ENCODE assay signal across 9 cellular contexts in the genomic region with DNA sequence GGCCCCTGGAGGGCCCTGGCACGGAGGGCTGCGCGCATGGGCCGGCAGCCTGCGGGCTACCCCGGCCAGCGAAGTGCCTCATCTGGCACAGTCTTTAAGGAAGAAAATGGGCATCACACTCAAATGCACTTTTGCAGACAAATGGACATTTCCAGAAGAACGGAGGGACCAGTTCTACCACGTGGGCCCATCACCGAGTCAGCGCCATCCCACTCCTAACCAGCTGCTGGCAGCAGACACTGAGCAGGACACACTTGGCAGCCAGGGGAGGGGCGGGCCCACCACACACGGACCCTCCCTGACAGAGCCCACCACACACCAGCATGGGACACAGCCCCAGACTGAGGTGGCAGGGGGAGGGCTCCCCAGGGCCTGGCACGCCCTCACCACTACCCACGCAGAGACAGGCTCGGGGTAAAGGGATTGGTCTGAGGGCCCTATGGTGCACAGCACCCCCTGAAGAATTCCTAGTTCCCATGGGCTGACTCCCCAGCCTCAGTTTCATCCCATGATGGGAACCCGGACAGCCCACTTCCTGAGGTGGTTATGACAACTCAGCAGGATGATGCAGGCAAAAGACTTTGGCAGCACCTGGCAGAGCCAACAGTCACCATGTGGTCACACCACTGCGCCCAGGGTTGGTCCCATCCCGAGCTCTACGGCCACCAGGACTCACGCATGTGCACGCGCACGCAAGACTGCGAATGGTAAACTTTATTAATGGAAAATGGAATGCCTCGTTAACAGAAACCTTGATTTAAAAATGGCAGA. TPM values are rescaled to one million over a fixed set of nuclear protein-coding genes. Genes with fewer than 3 reads are reported as not detected.
DNase-seq lines count a peak whose midpoint lies in the region; ATAC-seq and TF ChIP-seq lines count a peak whose summit lies in the region.
"Had no signal": no experiment of that assay in that cellular context is flagged by ENCODE, and none has a peak within 500 bp of the region (broad histone marks: within the 10 kb centered on the region; RNA-seq: fewer than 3 reads in every experiment).

No MANE protein-coding gene starts in this region.

- no peaks in the 10 kb centered on the region for H3K9me1 ChIP-seq in IMR-90 (ENCODE audit: insufficient read depth, low read length)

- in situ Hi-C loops in IMR-90 (cut with MboI; ENCODE audit: low sequenced_read_pairs): no loop called here

- no peaks in the 10 kb centered on the region; the same call in none of the 2 replicates for H4K20me1 ChIP-seq in IMR-90 (ENCODE audit: insufficient read depth, low read length)

- H2BK120ac ChIP-seq in IMR-90 (ENCODE audit: low read depth, low read length): no peak overlapping the region

- H3K4me3 Mint-ChIP-seq in CD4-positive, alpha-beta memory T cell: peak overlapping the region in 1 of 8 donors; percentile 29
- no peak overlapping the region for H3K4me3 Mint-ChIP-seq in osteocyte (ENCODE audit: unreplicated experiment)

- H3K79me1 ChIP-seq in IMR-90 (ENCODE audit: low read depth in 1 of 2, low read length in 2 of 2): peaks cover 0 to 13% of the 10 kb centered on the region in 2 experiments; a peak in 2 of 4 replicates

- no peak overlapping the region for H3K56ac ChIP-seq in IMR-90 (ENCODE audit: extremely low read depth, insufficient read depth, low read length)

- no peak overlapping the region for H4K8ac ChIP-seq in IMR-90 (ENCODE audit: low read depth in 2 of 2, low read length in 2 of 2)

- H3K27ac Mint-ChIP-seq in CD4-positive, alpha-beta memory T cell: peak overlapping the region in 2 of 7 donors; percentile 63 to 67
- peak overlapping the region; percentile 76 for H3K27ac Mint-ChIP-seq in osteocyte (ENCODE audit: unreplicated experiment)

- POLR2A ChIA-PET in CD4-positive, alpha-beta memory T cell (lab: Charles Lee; ENCODE audit: partially characterized antibody): no interaction called here
- POLR2A ChIA-PET in IMR-90 (lab: Charles Lee; ENCODE audit: unreplicated experiment): no interaction called here

- no peak overlapping the region for H2BK15ac ChIP-seq in IMR-90 (ENCODE audit: low read depth, low read length)

- H2AK9ac ChIP-seq in IMR-90 (replicated peaks; ENCODE audit: low read depth, low read length, poor library complexity): no peak overlapping the region

- no peak overlapping the region for H4K5ac ChIP-seq in IMR-90 (ENCODE audit: low read depth, low read length)

- no peak overlapping the region for H2AK5ac ChIP-seq in IMR-90 (ENCODE audit: low read depth, low read length)

- no peak; the same call in 1 of the 2 replicates for ATAC-seq in IMR-90 (ENCODE audit: low read depth)
- ATAC-seq in HG03378 (IDR thresholded peaks at IDR 0.05; ENCODE audit: unreplicated experiment): no peak
- ATAC-seq in HG03469 (IDR thresholded peaks at IDR 0.05; ENCODE audit: unreplicated experiment): no peak

- no peak overlapping the region for H3K9ac ChIP-seq in IMR-90 (ENCODE audit: low read depth, low read length)

- H3K14ac ChIP-seq in IMR-90 (replicated peaks; ENCODE audit: low read depth, low read length): no peak overlapping the region

- H3K9me3 ChIP-seq in CD4-positive, alpha-beta memory T cell (ENCODE audit: control insufficient read depth in 1 of 2, low read length in 2 of 2): no peaks in the 10 kb centered on the region
- H3K9me3 ChIP-seq in IMR-90 (ENCODE audit: control insufficient read depth, insufficient read depth, low read length) (no peaks in the 10 kb centered on the region), esophagus (ENCODE audit: control insufficient read depth in 2 of 2, insufficient read depth in 1 of 2, low read depth in 1 of 2, low read length in 1 of 2) (no peaks in the 10 kb centered on the region)

- peak overlapping the region; percentile 30 for H3K27ac ChIP-seq in CD4-positive, alpha-beta memory T cell (ENCODE audit: low read depth, low read length)
- H3K27ac ChIP-seq in IMR-90 (ENCODE audit: insufficient read depth, low read length) (no peak overlapping the region), esophagus (ENCODE audit: low read depth in 2 of 2, low read length in 1 of 2) (peak overlapping the region; percentile 22 to 81)

- TF ChIP-seq RAD21 in IMR-90 (IDR thresholded peaks at IDR 0.05; ENCODE audit: low read length): no peak

- peaks cover 12% of the 10 kb centered on the region for H3K4me1 ChIP-seq in CD4-positive, alpha-beta memory T cell (ENCODE audit: insufficient read depth, low read length)
- H3K4me1 ChIP-seq in IMR-90 (ENCODE audit: control insufficient read depth, insufficient read depth, low read length) (no peaks in the 10 kb centered on the region), esophagus (ENCODE audit: control insufficient read depth in 2 of 2, insufficient read depth in 2 of 2, low read length in 1 of 2) (peaks cover 10 to 21% of the 10 kb centered on the region in 2 donors)

- H3K27me3 Mint-ChIP-seq in CD4-positive, alpha-beta memory T cell: no peaks in the 10 kb centered on the region
- no peaks in the 10 kb centered on the region for H3K27me3 Mint-ChIP-seq in osteocyte (ENCODE audit: unreplicated experiment)

- dilution Hi-C loops in IMR-90 (cut with HindIII; ENCODE audit: low sequenced_read_pairs, unreplicated experiment): no loop called here

- H3K4me1 Mint-ChIP-seq in CD4-positive, alpha-beta memory T cell: peaks cover 6 to 21% (median 10%) of the 10 kb centered on the region in 4 donors
- peaks cover 18% of the 10 kb centered on the region for H3K4me1 Mint-ChIP-seq in osteocyte (ENCODE audit: unreplicated experiment)

- CTCF ChIA-PET in CD4-positive, alpha-beta memory T cell (lab: Charles Lee; ENCODE audit: partially characterized antibody): no interaction called here
- CTCF ChIA-PET in IMR-90 (lab: Yijun Ruan, JAX): interaction anchor here (0.7 kb wide), 1 partner anchor 134 kb away, joined by 4 read pairs; no protein-coding TSS in a partner anchor

- BruUV-seq in IMR-90 (replicated peaks; lab: Mats Ljungman, UMichigan): no TSS peak

- no peak overlapping the region for H4K91ac ChIP-seq in IMR-90 (ENCODE audit: insufficient read depth, low read depth, low read length)

- no peak overlapping the region for H3K4me3 ChIP-seq in CD4-positive, alpha-beta memory T cell (ENCODE audit: low read length in 2 of 2)
- H3K4me3 ChIP-seq in IMR-90 (ENCODE audit: insufficient read depth, low read depth, low read length) (no peak overlapping the region), esophagus (ENCODE audit: low read depth in 1 of 2, low read length in 2 of 2) (no peak overlapping the region)

- intact Hi-C loops in CD4-positive, alpha-beta memory T cell (cut with micrococcal nuclease): no loop called here
- intact Hi-C loops in IMR-90 (cut with micrococcal nuclease): no loop called here

- no peak overlapping the region for H3K4ac ChIP-seq in IMR-90 (ENCODE audit: low read depth, low read length)

- peaks cover 39% of the 10 kb centered on the region for H3K36me3 ChIP-seq in CD4-positive, alpha-beta memory T cell (ENCODE audit: insufficient read depth, low read length)
- H3K36me3 ChIP-seq in IMR-90 (ENCODE audit: control insufficient read depth, insufficient read depth, low read length) (peaks cover 51% of the 10 kb centered on the region), esophagus (ENCODE audit: control insufficient read depth in 2 of 2, insufficient read depth in 2 of 2, low read length in 1 of 2) (peaks cover 4 to 48% of the 10 kb centered on the region in 2 donors)

- H3K27me3 ChIP-seq in CD4-positive, alpha-beta memory T cell (ENCODE audit: insufficient read depth, low read length): no peaks in the 10 kb centered on the region
- H3K27me3 ChIP-seq in IMR-90 (ENCODE audit: control insufficient read depth, insufficient read depth, low read length) (no peaks in the 10 kb centered on the region), esophagus (ENCODE audit: control insufficient read depth in 1 of 2, insufficient read depth in 2 of 2, low read length in 2 of 2) (no peaks in the 10 kb centered on the region)

- no peak overlapping the region for H2BK5ac ChIP-seq in IMR-90 (ENCODE audit: low read depth, low read length, poor library complexity, severe bottlenecking)

- H2BK20ac ChIP-seq in IMR-90 (ENCODE audit: low read depth, low read length): no peak overlapping the region

- no peak for DNase-seq in CD4-positive, alpha-beta memory T cell
- DNase-seq in IMR-90: no peak
- no peak for DNase-seq in osteocyte (ENCODE audit: extremely low spot score, unreplicated experiment)
- no peak for DNase-seq in NCI-H748 (lab: John Stamatoyannopoulos, UW; ENCODE audit: unreplicated experiment)
- DNase-seq in GM19238 (ENCODE audit: insufficient read length, low spot score): no peak
- DNase-seq: Calu3 had no signal

- H3K9me3 Mint-ChIP-seq in CD4-positive, alpha-beta memory T cell: no peaks in the 10 kb centered on the region
- H3K9me3 Mint-ChIP-seq in osteocyte (ENCODE audit: unreplicated experiment): no peaks in the 10 kb centered on the region

- TF ChIP-seq CTCF in IMR-90 (conservative IDR thresholded peaks at IDR 0.05; ENCODE audit: low read depth, low read length) (no peak), osteocyte (IDR thresholded peaks at IDR 0.05) (no peak)

- TF ChIP-seq POLR2A in IMR-90 (IDR thresholded peaks at IDR 0.05; ENCODE audit: low read depth, low read length): no peak

- no peak overlapping the region for H3K4me2 ChIP-seq in IMR-90 (ENCODE audit: low read depth, low read length)

- 77% methylated on average over 9 of the region's 26 CpGs; no CpG with 5 or more reads in 1 of the 2 experiments for WGBS in IMR-90 (ENCODE audit: extremely low coverage in 2 of 2, insufficient read length in 1 of 2), 2 experiments
- 60 to 72% methylated on average over 26 of the region's 26 CpGs for WGBS in esophagus, 2 donors

- H3K18ac ChIP-seq in IMR-90 (ENCODE audit: low read depth, low read length): no peak overlapping the region

- peak overlapping the region; percentile 18 for H2AFZ ChIP-seq in IMR-90 (replicated peaks; ENCODE audit: low read length, poor library complexity)

- H3K36me3 Mint-ChIP-seq in CD4-positive, alpha-beta memory T cell: peaks cover 23 to 51% of the 10 kb centered on the region in 2 donors
- peaks cover 23% of the 10 kb centered on the region for H3K36me3 Mint-ChIP-seq in osteocyte (ENCODE audit: unreplicated experiment)

- no peak overlapping the region for H3K23ac ChIP-seq in IMR-90 (ENCODE audit: low read depth, low read length)

RNA-seq across cellular contexts. Expression of a gene that starts 18.7 kb away (rescaled TPM):
- 1 to 10 TPM; 1.4 TPM for total RNA-seq in CD4-positive, alpha-beta memory T cell
- polyA plus RNA-seq in CD4-positive, alpha-beta memory T cell: under 1 TPM in 1 of 2 donors, not detected in 1; 0.20 TPM
- not detected in 2 replicates for total RNA-seq in IMR-90 (2012; rRNA removed)
- polyA plus RNA-seq in IMR-90 (2012; rRNA removed): 0.03 and 0.05 TPM in 2 replicates
- polyA plus RNA-seq in IMR-90 (2012; cell fraction: cytosol; rRNA removed): 0.03 TPM in 1 of 2 replicates, not detected in the other
- 0.14 and 0.30 TPM in 2 replicates for polyA plus RNA-seq in IMR-90 (2012; cell fraction: nucleus; rRNA removed; ENCODE audit: low replicate concordance)
- polyA plus RNA-seq in esophagus: 10 to 100 TPM; 43.1 to 59.7 TPM
- 13.5 and 16.4 TPM in 2 replicates for total RNA-seq in osteocyte

RNA-seq across cellular contexts. Expression of a gene that starts 36.1 kb away (rescaled TPM):
- total RNA-seq in CD4-positive, alpha-beta memory T cell: 100 to 1,000 TPM; 257 to 263 TPM
- 10 to 100 TPM; 16.6 to 65.4 TPM for polyA plus RNA-seq in CD4-positive, alpha-beta memory T cell
- 11.8 and 17.8 TPM in 2 replicates for total RNA-seq in IMR-90 (2012; rRNA removed)
- polyA plus RNA-seq in IMR-90 (2012; rRNA removed): 26.2 and 28.6 TPM in 2 replicates
- 15.9 and 19.7 TPM in 2 replicates for polyA plus RNA-seq in IMR-90 (2012; cell fraction: cytosol; rRNA removed)
- 82.6 and 84.3 TPM in 2 replicates for polyA plus RNA-seq in IMR-90 (2012; cell fraction: nucleus; rRNA removed; ENCODE audit: low replicate concordance)
- 10 to 100 TPM; 27.5 to 43.7 TPM for polyA plus RNA-seq in esophagus
- 79.9 and 91.9 TPM in 2 replicates for total RNA-seq in osteocyte

RNA-seq across cellular contexts. Expression of a gene that starts 36.4 kb away (rescaled TPM):
- total RNA-seq in CD4-positive, alpha-beta memory T cell: 100 to 1,000 TPM; 202 to 211 TPM
- polyA plus RNA-seq in CD4-positive, alpha-beta memory T cell: 100 to 1,000 TPM in 1 of 2 donors, 10 to 100 TPM in 1; 14.6 to 117 TPM
- total RNA-seq in IMR-90 (2012; rRNA removed): 18.5 and 26.1 TPM in 2 replicates
- polyA plus RNA-seq in IMR-90 (2012; rRNA removed): 36.6 and 41.2 TPM in 2 replicates
- polyA plus RNA-seq in IMR-90 (2012; cell fraction: cytosol; rRNA removed): 51.4 and 92.6 TPM in 2 replicates
- 92.9 and 147 TPM in 2 replicates for polyA plus RNA-seq in IMR-90 (2012; cell fraction: nucleus; rRNA removed; ENCODE audit: low replicate concordance)
- polyA plus RNA-seq in esophagus: 10 to 100 TPM; 44.2 to 48.5 TPM
- total RNA-seq in osteocyte: 88.2 and 97.1 TPM in 2 replicates
